Comparison of ENCODE assay signal across 7 cellular contexts in the genomic region with DNA sequence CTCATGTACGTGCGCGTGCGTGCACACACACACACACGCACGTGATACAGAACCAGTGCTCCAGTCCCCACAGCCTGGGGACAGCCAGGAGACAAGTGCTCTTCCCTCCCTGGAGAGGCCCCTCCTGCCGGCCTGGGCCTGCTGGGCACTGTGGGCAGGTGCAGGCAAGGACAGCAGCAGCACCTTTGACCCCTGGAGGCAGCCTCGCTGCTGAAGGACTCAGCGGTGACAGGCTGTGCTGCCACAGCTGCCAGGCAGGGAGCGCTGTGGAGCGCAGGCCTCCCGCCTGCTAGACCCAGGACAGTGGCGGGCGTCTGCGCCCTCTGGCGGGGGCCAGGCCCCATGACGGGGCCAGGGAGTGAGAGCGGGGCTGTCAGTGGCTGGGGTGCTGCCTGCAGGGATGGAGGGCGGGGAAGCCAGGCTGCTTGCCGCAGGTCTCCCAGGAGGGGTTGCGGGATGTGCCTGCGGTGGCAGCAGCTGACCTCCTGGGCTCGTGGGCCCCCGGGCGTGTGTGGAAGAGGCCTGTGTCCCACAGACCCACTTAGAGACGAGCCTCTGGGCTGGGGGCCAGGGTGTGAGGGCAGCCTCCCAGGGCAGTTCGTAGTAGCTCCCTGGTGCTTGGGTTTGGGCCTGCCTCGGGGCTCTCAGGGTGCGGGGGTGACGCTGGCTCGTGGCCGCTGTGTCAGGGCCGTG.
DNase-seq lines count a peak whose midpoint lies in the region; ATAC-seq and TF ChIP-seq lines count a peak whose summit lies in the region.

No MANE protein-coding gene starts in this region.

- no peaks in the 10 kb centered on the region for H3K36me3 ChIP-seq in brain microvascular endothelial cell (replicated peaks)

- in situ Hi-C loops in GM13976 (cut with MboI; ENCODE audit: low sequenced_read_pairs, unreplicated experiment) (no loop called here), brain microvascular endothelial cell (cut with HindIII; ENCODE audit: low pct_ligation_motif_present, low sequenced_read_pairs) (loop anchor here (25.0 kb wide), 1 partner anchor 89 kb away; no protein-coding TSS in a partner anchor)

- no peaks in the 10 kb centered on the region for H3K27me3 ChIP-seq in brain microvascular endothelial cell (replicated peaks)

- TF ChIP-seq CTCF in GM13976 (IDR thresholded peaks at IDR 0.05; ENCODE audit: borderline replicate concordance, control extremely low read depth, extremely low read depth, insufficient read depth, missing control alignments), result peak; percentile 100
- peak; percentile 99 for TF ChIP-seq CTCF in VCaP (conservative IDR thresholded peaks at IDR 0.05)
- peak; percentile 100 for TF ChIP-seq CTCF in brain microvascular endothelial cell (IDR thresholded peaks at IDR 0.05; ENCODE audit: low read depth, low read length, missing control alignments)

- no peak overlapping the region for H3K4me3 ChIP-seq in brain microvascular endothelial cell (ENCODE audit: low read depth, low read length)

- H3K27ac ChIP-seq in VCaP (peak overlapping the region; percentile 36; the same call in 1 of the 2 replicates), brain microvascular endothelial cell (no peak overlapping the region)

- peak; percentile 57 for ATAC-seq in HG02840 (IDR thresholded peaks at IDR 0.05; ENCODE audit: low FRiP score, unreplicated experiment)

- DNase-seq in GM13976 (ENCODE audit: low spot score) (peak; percentile 99), NCI-H2107 treated with DMSO at 0.1 percent for 48 hours (lab: John Stamatoyannopoulos, UW; ENCODE audit: unreplicated experiment) (peak; percentile 56), brain microvascular endothelial cell (peak; percentile 64), iPS-NIHi7 (ENCODE audit: extremely low spot score) (peak; percentile 99)
- peak; percentile 91 for DNase-seq in stimulated activated CD4-positive, alpha-beta T cell treated with anti-CD3 and anti-CD28 coated beads, Interleukin-15, amount 100 ng/mL, for 24 hours
